In the genomic region with DNA sequence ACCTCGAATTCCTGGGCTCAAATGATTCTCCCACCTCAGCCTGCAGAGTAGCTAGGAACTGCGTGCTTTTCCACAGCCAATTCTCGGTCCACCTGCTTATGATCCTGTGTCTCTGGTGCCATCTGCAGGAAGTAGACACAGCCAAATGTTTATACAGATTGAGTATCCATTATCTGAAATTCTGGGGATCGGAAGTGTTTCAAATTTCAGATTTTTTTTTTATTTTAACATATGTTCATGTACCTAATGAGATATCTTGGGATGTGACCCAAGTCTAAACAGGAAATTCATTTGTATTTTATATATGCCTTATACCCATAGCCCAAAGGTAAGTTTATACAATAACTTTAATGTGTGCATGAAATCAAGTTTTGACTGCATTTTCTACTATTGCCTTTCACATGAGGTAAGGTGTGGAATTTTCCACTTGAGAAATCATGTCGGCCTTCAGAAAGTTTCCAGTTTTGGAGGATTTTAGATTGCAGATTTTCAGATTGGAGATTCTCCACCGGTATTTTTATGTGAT, we compare ENCODE assay signal across 8 cellular contexts.
DNase-seq lines count a peak whose midpoint lies in the region; ATAC-seq, FAIRE-seq and TF ChIP-seq lines count a peak whose summit lies in the region.

No MANE protein-coding gene starts in this region.

- no peaks in the 10 kb centered on the region for H3K4me1 ChIP-seq in ascending aorta

- H3K4me1 Mint-ChIP-seq in activated T-cell treated with anti-CD3 and anti-CD28 coated beads, Interleukin-2, amount 50 U/mL, for 72 hours (ENCODE audit: low read depth): peaks cover 8% of the 10 kb centered on the region

- H3K27me3 Mint-ChIP-seq in activated T-cell treated with anti-CD3 and anti-CD28 coated beads, Interleukin-2, amount 50 U/mL, for 72 hours (ENCODE audit: low read depth): peaks cover 65% of the 10 kb centered on the region

- no peaks in the 10 kb centered on the region for H3K27me3 ChIP-seq in ascending aorta

- no peak overlapping the region for H3K4me3 ChIP-seq in ascending aorta

- peak in 2 of 3 experiments; percentile 24 to 35 for TF ChIP-seq CTCF in ascending aorta (IDR thresholded peaks at IDR 0.05)

- no peaks in the 10 kb centered on the region for H3K9me3 Mint-ChIP-seq in activated T-cell treated with anti-CD3 and anti-CD28 coated beads, Interleukin-2, amount 50 U/mL, for 72 hours

- H3K27ac ChIP-seq in ascending aorta: no peak overlapping the region

- intact Hi-C loops in ascending aorta (cut with DNase I): no loop called here

- H3K27ac Mint-ChIP-seq in activated T-cell treated with anti-CD3 and anti-CD28 coated beads, Interleukin-2, amount 50 U/mL, for 72 hours: no peak overlapping the region

- FAIRE-seq in urothelium cell line (lab: Jason Lieb, UNC): no peak

- ATAC-seq in activated T-cell treated with anti-CD3 and anti-CD28 coated beads, Interleukin-2, amount 50 U/mL, for 72 hours (replicated peaks in 1 of 2): peak; percentile 32 to 40
- ATAC-seq in HG02885 (IDR thresholded peaks at IDR 0.05; ENCODE audit: poor library complexity, unreplicated experiment): no peak

- peaks cover 0 to 2% of the 10 kb centered on the region in 2 donors for H3K36me3 Mint-ChIP-seq in activated T-cell treated with anti-CD3 and anti-CD28 coated beads, Interleukin-2, amount 50 U/mL, for 72 hours (ENCODE audit: insufficient read depth in 2 of 2)

- no peaks in the 10 kb centered on the region for H3K36me3 ChIP-seq in ascending aorta

- H3K9me3 ChIP-seq in ascending aorta: no peaks in the 10 kb centered on the region

- H3K4me3 Mint-ChIP-seq in activated T-cell treated with anti-CD3 and anti-CD28 coated beads, Interleukin-2, amount 50 U/mL, for 72 hours: peak overlapping the region; percentile 50 to 58

- no peak for DNase-seq in activated T-cell treated with anti-CD3 and anti-CD28 coated beads, Interleukin-2, amount 50 U/mL, for 72 hours
- DNase-seq in activated T-cell treated with anti-CD3 and anti-CD28 coated beads for 4 hours: no peak
- DNase-seq in NCI-H1092 (lab: John Stamatoyannopoulos, UW): peak; percentile 3
- DNase-seq in ascending aorta (ENCODE audit: low spot score in 2 of 2): no peak
- peak; percentile 71 for DNase-seq in iris pigment epithelial cell (ENCODE audit: low read depth)
- peak; percentile 58 for DNase-seq in urothelium cell line (ENCODE audit: low spot score)
- no peak for DNase-seq in activated effector memory CD4-positive, alpha-beta T cell treated with anti-CD3 and anti-CD28 coated beads, Interleukin-2, amount 50 U/mL, for 16 hours

Comparison
In these comparisons a context has a peak if more than half of its experiments do, and no peak if none do; other contexts are left out.
1. DNase-seq: peak in NCI-H1092 (single experiment), iris pigment epithelial cell (single experiment) and urothelium cell line (single experiment); none in activated T-cell treated with anti-CD3 and anti-CD28 coated beads, Interleukin-2, amount 50 U/mL, for 72 hours (0 of 2), activated T-cell treated with anti-CD3 and anti-CD28 coated beads for 4 hours (single experiment), ascending aorta (0 of 2) and activated effector memory CD4-positive, alpha-beta T cell treated with anti-CD3 and anti-CD28 coated beads, Interleukin-2, amount 50 U/mL, for 16 hours (single experiment).